In the genomic region with DNA sequence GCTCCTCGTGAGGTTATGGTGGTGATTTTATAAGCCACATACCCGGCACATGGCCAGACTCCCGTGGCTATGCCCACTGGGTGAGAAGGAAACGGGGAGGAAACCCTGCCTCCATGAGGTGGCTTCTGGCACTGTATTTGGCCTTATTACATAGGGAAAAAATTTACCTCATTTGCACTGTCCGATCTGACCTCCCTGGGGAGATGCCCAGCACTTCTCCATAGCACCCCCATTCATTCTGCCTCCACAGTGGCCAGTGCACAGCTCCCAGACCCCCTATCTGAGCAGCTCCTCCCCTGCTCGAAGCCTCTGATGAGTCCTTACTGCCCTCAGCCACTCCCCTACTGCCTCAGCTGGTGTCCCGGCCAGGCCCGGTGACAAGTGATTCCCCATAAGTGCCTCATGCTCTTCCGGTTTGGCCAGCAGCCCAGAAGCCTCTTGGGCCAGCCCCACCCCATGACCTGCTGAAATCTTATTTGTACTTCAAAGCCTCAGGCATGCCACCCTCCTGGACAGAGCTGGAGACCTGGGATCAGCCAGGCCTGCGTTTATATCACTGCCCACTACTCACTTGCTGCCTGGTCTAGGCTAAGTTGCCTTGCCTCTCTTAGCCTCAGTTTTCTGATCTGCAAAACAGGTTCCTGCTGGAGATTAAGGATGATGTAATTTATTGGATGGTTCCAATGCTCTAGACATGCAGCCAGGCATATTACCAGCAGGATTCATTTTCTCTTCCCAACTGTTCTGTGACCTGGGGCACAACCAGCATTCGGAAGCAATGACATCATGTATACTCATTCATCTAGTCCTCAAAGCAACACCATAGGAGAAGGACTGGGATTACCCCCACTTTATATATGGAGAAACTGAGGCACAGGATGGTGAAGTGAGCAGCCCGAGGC, we compare ENCODE assay signal across 8 cellular contexts. TPM values are rescaled to one million over a fixed set of nuclear protein-coding genes. Genes with fewer than 3 reads are reported as not detected.
A peak's percentile ranks its signal among the peaks of the same experiment; 100 is the strongest.
DNase-seq lines count a peak whose midpoint lies in the region; ATAC-seq and TF ChIP-seq lines count a peak whose summit lies in the region.

No MANE protein-coding gene starts in this region.

- no peak overlapping the region for H3K4me2 ChIP-seq in fibroblast of lung (ENCODE audit: extremely low read depth, insufficient read depth, low read length)

- H3K4me3 Mint-ChIP-seq in endothelial cell (ENCODE audit: unreplicated experiment) = no peak overlapping the region

- no peaks in the 10 kb centered on the region for H3K79me2 ChIP-seq in fibroblast of lung (ENCODE audit: control insufficient read depth, insufficient read depth, low read length)

- H3K27me3 Mint-ChIP-seq in endothelial cell (ENCODE audit: unreplicated experiment) = peaks cover 4% of the 10 kb centered on the region

- no peaks in the 10 kb centered on the region for H4K20me1 ChIP-seq in fibroblast of lung (ENCODE audit: control insufficient read depth, extremely low read depth, insufficient read depth, low read length)

- H3K4me1 Mint-ChIP-seq in endothelial cell (ENCODE audit: unreplicated experiment) = no peaks in the 10 kb centered on the region

- no peak for ATAC-seq in GM19467 (IDR thresholded peaks at IDR 0.05; ENCODE audit: unreplicated experiment)

- peaks cover 5% of the 10 kb centered on the region for H3K4me1 ChIP-seq in fibroblast of lung (ENCODE audit: control insufficient read depth, extremely low read depth, insufficient read depth, low read length)

- H3K27me3 ChIP-seq in fibroblast of lung (ENCODE audit: control insufficient read depth, insufficient read depth, low read length) = no peaks in the 10 kb centered on the region

- no peaks in the 10 kb centered on the region for H3K36me3 Mint-ChIP-seq in endothelial cell (ENCODE audit: low read depth, unreplicated experiment)

- H3K9ac ChIP-seq in fibroblast of lung (ENCODE audit: insufficient read depth, low read length) = no peak overlapping the region

- H3K27ac ChIP-seq in fibroblast of lung (ENCODE audit: insufficient read depth, low read length) = no peak overlapping the region

- H3K9me3 ChIP-seq in fibroblast of lung (ENCODE audit: control insufficient read depth, insufficient read depth, low read depth, low read length) = no peaks in the 10 kb centered on the region

- DNase-seq in GM04504 (ENCODE audit: low read depth) (peak; percentile 47), HUDEP-2 (lab: John Stamatoyannopoulos, UW; ENCODE audit: unreplicated experiment in 76 of 76) (peak in 75 of 76 experiments; percentile 26 to 91 (median 82)), RPMI7951 (ENCODE audit: low read depth) (peak; percentile 91), fibroblast of lung (ENCODE audit: low read depth in 2 of 2) (peak; percentile 61 to 64), pons (ENCODE audit: low spot score) (peak; percentile 11), endothelial cell (ENCODE audit: low spot score) (no peak)
- DNase-seq in activated CD8-positive, alpha-beta memory T cell treated with anti-CD3 and anti-CD28 coated beads, Interleukin-2, amount 50 U/mL, for 4 hours = no peak

- no peaks in the 10 kb centered on the region for H3K36me3 ChIP-seq in fibroblast of lung (ENCODE audit: control insufficient read depth, insufficient read depth, low read length)

- no peak overlapping the region for H3K4me3 ChIP-seq in fibroblast of lung (replicated peaks in 1 of 4; ENCODE audit: control extremely low read depth in 1 of 4, insufficient read depth in 1 of 4, low read depth in 3 of 4, low read length in 4 of 4)

- H3K9me3 Mint-ChIP-seq in endothelial cell (ENCODE audit: unreplicated experiment) = no peaks in the 10 kb centered on the region

- no peak overlapping the region for H3K27ac Mint-ChIP-seq in endothelial cell (ENCODE audit: unreplicated experiment)

- no peak for TF ChIP-seq CTCF in fibroblast of lung (conservative IDR thresholded peaks at IDR 0.05 in 1 of 2, IDR thresholded peaks at IDR 0.05 in 1 of 2; ENCODE audit: low read depth in 1 of 2, low read length in 2 of 2)
- TF ChIP-seq CTCF in endothelial cell (IDR thresholded peaks at IDR 0.05; ENCODE audit: unreplicated experiment) = no peak

- H2AFZ ChIP-seq in fibroblast of lung (ENCODE audit: low read length) = no peak overlapping the region

RNA-seq across cellular contexts. Expression of gene SLC6A6, which starts 30.6 kb away (rescaled TPM):
- 58.6 and 59.0 TPM in 2 replicates for total RNA-seq in RPMI7951 (2014; rRNA removed; shearing (Covaris generic))
- total RNA-seq in fibroblast of lung = 8.5 and 8.9 TPM in 2 replicates
- polyA plus RNA-seq in fibroblast of lung = 10.9 and 24.0 TPM in 2 replicates
- 6.6 and 17.4 TPM in 2 replicates for polyA plus RNA-seq in fibroblast of lung (2012)
- polyA minus RNA-seq in fibroblast of lung (ENCODE audit: low replicate concordance) = 40.8 and 82.2 TPM in 2 replicates
- 46.3 TPM for total RNA-seq in endothelial cell (ENCODE audit: unreplicated experiment)

Comparison
In these comparisons a context has a peak if more than half of its experiments do, and no peak if none do; other contexts are left out.
1. DNase-seq: peak in GM04504 (single experiment), HUDEP-2 (75 of 76), RPMI7951 (single experiment), fibroblast of lung (2 of 2) and pons (single experiment); none in endothelial cell (single experiment) and activated CD8-positive, alpha-beta memory T cell treated with anti-CD3 and anti-CD28 coated beads, Interleukin-2, amount 50 U/mL, for 4 hours (single experiment).